27 cellular contexts compared by ENCODE assay signal in the genomic region with DNA sequence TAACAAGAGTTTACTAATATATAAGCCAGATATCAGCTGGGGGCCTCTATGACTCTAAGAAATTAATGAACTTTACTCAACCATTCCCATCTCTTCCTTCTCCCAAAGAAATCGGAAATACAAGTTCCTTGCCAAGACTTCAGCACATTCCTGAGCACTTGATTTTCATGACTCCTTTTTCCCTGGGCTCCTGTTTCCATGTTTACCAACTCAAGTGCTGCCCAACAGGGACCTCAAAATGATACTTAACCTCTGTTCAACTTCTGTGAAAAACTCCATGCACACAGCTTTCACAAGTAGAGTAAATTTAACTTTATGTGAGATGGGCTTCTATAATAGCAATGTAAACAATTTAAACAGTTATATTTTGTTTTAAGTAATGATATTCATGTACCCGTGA.
DNase-seq lines count a peak whose midpoint lies in the region; ATAC-seq, FAIRE-seq and TF ChIP-seq lines count a peak whose summit lies in the region.
"Had no signal": no experiment of that assay in that cellular context is flagged by ENCODE, and none has a peak within 500 bp of the region (broad histone marks: within the 10 kb centered on the region; RNA-seq: fewer than 3 reads in every experiment).

No MANE protein-coding gene starts in this region.

- H3K9me1 ChIP-seq in IMR-90 (ENCODE audit: insufficient read depth, low read length), result no peaks in the 10 kb centered on the region
- H3K9me1 ChIP-seq in endothelial cell of umbilical vein (replicated peaks; ENCODE audit: control insufficient read depth, extremely low read depth, insufficient read depth, low read length), result no peaks in the 10 kb centered on the region

- H2BK15ac ChIP-seq in IMR-90 (ENCODE audit: low read depth, low read length), result no peak overlapping the region

- no peak overlapping the region; the same call in 1 of the 2 replicates for H4K5ac ChIP-seq in IMR-90 (ENCODE audit: low read depth, low read length)

- TF ChIP-seq CTCF in IMR-90 (conservative IDR thresholded peaks at IDR 0.05; ENCODE audit: low read depth, low read length), result no peak
- no peak for TF ChIP-seq CTCF in endothelial cell of umbilical vein (IDR thresholded peaks at IDR 0.05; ENCODE audit: extremely low read depth in 1 of 2, insufficient read depth in 1 of 2, low read depth in 1 of 2, low read length in 2 of 2)
- TF ChIP-seq CTCF in lower lobe of right lung (IDR thresholded peaks at IDR 0.05), result no peak
- TF ChIP-seq CTCF in A673 (conservative IDR thresholded peaks at IDR 0.05; ENCODE audit: low read depth, low read length), result no peak

- WGBS in IMR-90 (ENCODE audit: extremely low coverage in 2 of 2, insufficient read length in 1 of 2), 2 experiments, result 83% methylated on average over 1 of the region's 2 CpGs; no CpG with 5 or more reads in 1 of the 2 experiments

- no peaks in the 10 kb centered on the region for H3K79me2 ChIP-seq in endothelial cell of umbilical vein (ENCODE audit: control insufficient read depth, insufficient read depth, low read length)

- no peak overlapping the region for H2BK120ac ChIP-seq in IMR-90 (ENCODE audit: low read depth, low read length)

- POLR2A ChIA-PET in IMR-90 (lab: Charles Lee; ENCODE audit: unreplicated experiment), result no interaction called here
- POLR2A ChIA-PET in endothelial cell of umbilical vein (lab: Charles Lee), result no interaction called here
- POLR2A ChIA-PET in A673 (lab: Charles Lee; ENCODE audit: low non-redundant PET), result no interaction called here

- no peaks in the 10 kb centered on the region for H3K79me1 ChIP-seq in IMR-90 (ENCODE audit: low read depth in 1 of 2, low read length in 2 of 2)

- H3K9me3 ChIP-seq in IMR-90 (ENCODE audit: control insufficient read depth, insufficient read depth, low read length) (no peaks in the 10 kb centered on the region), endothelial cell of umbilical vein (replicated peaks; ENCODE audit: control insufficient read depth, insufficient read depth, low read length) (no peaks in the 10 kb centered on the region), lower lobe of right lung (no peaks in the 10 kb centered on the region), A673 (ENCODE audit: low read depth, low read length, poor library complexity, severe bottlenecking) (no peaks in the 10 kb centered on the region)
- H3K9me3 ChIP-seq: BLaER1, HAP-1, Peyer's patch had no signal

- no peak overlapping the region for H2AK5ac ChIP-seq in IMR-90 (ENCODE audit: low read depth, low read length)

- BruUV-seq in IMR-90 (replicated peaks; lab: Mats Ljungman, UMichigan) (no TSS peak), endothelial cell of umbilical vein (replicated peaks; lab: Mats Ljungman, UMichigan) (no TSS peak), A673 (replicated peaks; lab: Mats Ljungman, UMichigan) (no TSS peak)

- no peak overlapping the region for H4K8ac ChIP-seq in IMR-90 (ENCODE audit: low read depth in 2 of 2, low read length in 2 of 2)

- intact Hi-C loops in IMR-90 (cut with micrococcal nuclease) (loop anchor here (5.0 kb wide), 1 partner anchor 46 kb away; no protein-coding TSS in a partner anchor), endothelial cell of umbilical vein (cut with micrococcal nuclease) (no loop called here), lower lobe of right lung (cut with DNase I) (no loop called here), A673 (cut with micrococcal nuclease; ENCODE audit: unreplicated experiment) (no loop called here)

- H3K27ac ChIP-seq in IMR-90 (ENCODE audit: insufficient read depth, low read length) (no peak overlapping the region), endothelial cell of umbilical vein (ENCODE audit: insufficient read depth, low read depth, low read length) (no peak overlapping the region), lower lobe of right lung (no peak overlapping the region), A673 (ENCODE audit: low read depth, low read length, poor library complexity, severe bottlenecking) (no peak overlapping the region)
- H3K27ac ChIP-seq: BLaER1, Peyer's patch had no signal

- no peak overlapping the region for H3K56ac ChIP-seq in IMR-90 (ENCODE audit: extremely low read depth, insufficient read depth, low read length)

- CTCF ChIA-PET in IMR-90 (lab: Yijun Ruan, JAX), result no interaction called here
- CTCF ChIA-PET in endothelial cell of umbilical vein (lab: Charles Lee), result no interaction called here
- CTCF ChIA-PET in A673 (lab: Charles Lee), result no interaction called here

- H3K23ac ChIP-seq in IMR-90 (ENCODE audit: low read depth, low read length), result no peak overlapping the region

- in situ Hi-C loops in IMR-90 (cut with MboI; ENCODE audit: low sequenced_read_pairs), result no loop called here

- H2AFZ ChIP-seq in IMR-90 (replicated peaks; ENCODE audit: low read length, poor library complexity), result no peak overlapping the region
- H2AFZ ChIP-seq in endothelial cell of umbilical vein (ENCODE audit: low read depth, low read length), result no peak overlapping the region

- H3K27me3 ChIP-seq in IMR-90 (ENCODE audit: control insufficient read depth, insufficient read depth, low read length), result no peaks in the 10 kb centered on the region
- H3K27me3 ChIP-seq in endothelial cell of umbilical vein (ENCODE audit: control insufficient read depth in 2 of 2, insufficient read depth in 2 of 2, low read length in 2 of 2), result peaks cover 0 to 2% of the 10 kb centered on the region in 2 experiments
- no peaks in the 10 kb centered on the region for H3K27me3 ChIP-seq in lower lobe of right lung (ENCODE audit: low read depth)
- H3K27me3 ChIP-seq in A673 (replicated peaks; ENCODE audit: insufficient read depth, low read depth, low read length, poor library complexity), result peaks cover 62% of the 10 kb centered on the region
- H3K27me3 ChIP-seq: BLaER1, Peyer's patch had no signal

- H4K91ac ChIP-seq in IMR-90 (ENCODE audit: insufficient read depth, low read depth, low read length), result no peak overlapping the region

- H3K4me2 ChIP-seq in IMR-90 (ENCODE audit: low read depth, low read length), result no peak overlapping the region
- no peak overlapping the region for H3K4me2 ChIP-seq in endothelial cell of umbilical vein (ENCODE audit: insufficient read depth, low read length)
- H3K4me2 ChIP-seq: BLaER1 had no signal

- ATAC-seq in IMR-90 (ENCODE audit: low read depth) (no peak), lower lobe of right lung (peak; percentile 51 to 73), HG03280 (IDR thresholded peaks at IDR 0.05; ENCODE audit: unreplicated experiment) (no peak)
- ATAC-seq: GM12878 had no signal

- TF ChIP-seq POLR2A in IMR-90 (IDR thresholded peaks at IDR 0.05; ENCODE audit: low read depth, low read length) (no peak), endothelial cell of umbilical vein (IDR thresholded peaks at IDR 0.05; ENCODE audit: low read depth, low read length) (no peak)

- H3K18ac ChIP-seq in IMR-90 (ENCODE audit: low read depth, low read length), result peak overlapping the region; percentile 6; the same call in 1 of the 2 replicates

- H2BK20ac ChIP-seq in IMR-90 (ENCODE audit: low read depth, low read length), result no peak overlapping the region

- H3K9ac ChIP-seq in IMR-90 (ENCODE audit: low read depth, low read length) (no peak overlapping the region), endothelial cell of umbilical vein (replicated peaks; ENCODE audit: extremely low read depth, insufficient read depth, low read length) (no peak overlapping the region)
- H3K9ac ChIP-seq: BLaER1 had no signal

- no peak overlapping the region for H3K4ac ChIP-seq in IMR-90 (ENCODE audit: low read depth, low read length)

- H2BK5ac ChIP-seq in IMR-90 (ENCODE audit: low read depth, low read length, poor library complexity, severe bottlenecking), result no peak overlapping the region

- H4K20me1 ChIP-seq in IMR-90 (ENCODE audit: insufficient read depth, low read length), result no peaks in the 10 kb centered on the region
- H4K20me1 ChIP-seq in endothelial cell of umbilical vein (replicated peaks; ENCODE audit: control insufficient read depth, extremely low read depth, insufficient read depth, low read length), result no peaks in the 10 kb centered on the region
- H4K20me1 ChIP-seq: BLaER1 had no signal

- TF ChIP-seq RAD21 in IMR-90 (IDR thresholded peaks at IDR 0.05; ENCODE audit: low read length), result no peak

- H3K36me3 ChIP-seq in IMR-90 (ENCODE audit: control insufficient read depth, insufficient read depth, low read length) (no peaks in the 10 kb centered on the region), endothelial cell of umbilical vein (ENCODE audit: control insufficient read depth in 2 of 2, extremely low read depth in 1 of 2, insufficient read depth in 2 of 2, low read length in 2 of 2) (no peaks in the 10 kb centered on the region), lower lobe of right lung (no peaks in the 10 kb centered on the region), A673 (ENCODE audit: insufficient read depth, low read length, poor library complexity, severe bottlenecking) (no peaks in the 10 kb centered on the region)
- H3K36me3 ChIP-seq: BLaER1, HAP-1, Peyer's patch had no signal

- no peak for FAIRE-seq in endothelial cell of umbilical vein (lab: Jason Lieb, UNC)
- FAIRE-seq: D721Med, GM12878 had no signal

- dilution Hi-C loops in IMR-90 (cut with HindIII; ENCODE audit: low sequenced_read_pairs, unreplicated experiment) (no loop called here), endothelial cell of umbilical vein (cut with MboI; ENCODE audit: extremely low pct_ligation_motif_present, low sequenced_read_pairs) (no loop called here)

- no peak overlapping the region for H2AK9ac ChIP-seq in IMR-90 (replicated peaks; ENCODE audit: low read depth, low read length, poor library complexity)

- H3K4me3 ChIP-seq in IMR-90 (ENCODE audit: insufficient read depth, low read depth, low read length), result no peak overlapping the region
- no peak overlapping the region for H3K4me3 ChIP-seq in endothelial cell of umbilical vein (replicated peaks in 1 of 3; ENCODE audit: insufficient read depth in 1 of 3, low read depth in 1 of 3, low read length in 3 of 3)
- no peak overlapping the region for H3K4me3 ChIP-seq in lower lobe of right lung
- H3K4me3 ChIP-seq in A673 (ENCODE audit: low read depth, low read length, poor library complexity, severe bottlenecking), result no peak overlapping the region
- H3K4me3 ChIP-seq: BLaER1, GM12878, HAP-1, Peyer's patch had no signal

- H3K4me1 ChIP-seq in IMR-90 (ENCODE audit: control insufficient read depth, insufficient read depth, low read length) (peaks cover 2% of the 10 kb centered on the region; the same call in 1 of the 2 replicates), endothelial cell of umbilical vein (ENCODE audit: control insufficient read depth, extremely low read depth, insufficient read depth, low read length) (no peaks in the 10 kb centered on the region), lower lobe of right lung (no peaks in the 10 kb centered on the region), A673 (ENCODE audit: insufficient read depth, low read length, poor library complexity, severe bottlenecking) (no peaks in the 10 kb centered on the region)
- H3K4me1 ChIP-seq: BLaER1, HAP-1, Peyer's patch had no signal

- DNase-seq in IMR-90 (no peak), endothelial cell of umbilical vein (ENCODE audit: low read depth, low spot score) (peak; percentile 17), lower lobe of right lung (no peak), A673 (ENCODE audit: low spot score) (no peak), activated gamma-delta T cell (lab: John Stamatoyannopoulos, UW) (no peak), NCI-H2196 (lab: John Stamatoyannopoulos, UW; ENCODE audit: unreplicated experiment) (no peak)
- DNase-seq: ACHN; CD4-positive, CD25-positive, alpha-beta regulatory T cell; EL; GDM1; GOT3; Karpas-422; NCI-H1092 treated with DMSO at 0.1 percent for 48 hours; NCI-H1436 treated with DMSO at 0.1 percent for 48 hours; NCI-H187 treated with DMSO at 0.1 percent for 48 hours; NCI-H226; NCI-H510A; NCI-H69; OCI-M1; Peyer's patch; SHP77 treated with DMSO at 0.1 percent for 48 hours; T-helper 1 cell had no signal

- no peak overlapping the region for H3K14ac ChIP-seq in IMR-90 (replicated peaks; ENCODE audit: low read depth, low read length)

Comparison
In these comparisons a context has a peak if more than half of its experiments do, and no peak if none do; other contexts are left out.
1. ATAC-seq: peak in lower lobe of right lung (2 of 2); none in IMR-90 (single experiment) and HG03280 (single experiment).